Comparison of ENCODE assay signal across 9 cellular contexts in genomic region chr2:228318218-228318617, GRCh38.
A peak's percentile ranks its signal among the peaks of the same experiment; 100 is the strongest.
DNase-seq lines count a peak whose midpoint lies in the region; ATAC-seq, FAIRE-seq and TF ChIP-seq lines count a peak whose summit lies in the region.
"Had no signal": no experiment of that assay in that cellular context is flagged by ENCODE, and none has a peak within 500 bp of the region (broad histone marks: within the 10 kb centered on the region; RNA-seq: fewer than 3 reads in every experiment).

No MANE protein-coding gene starts in this region.

- intact Hi-C loops in left cardiac atrium (cut with DNase I) (loop anchor here in 1 of 2 donors (5.0 to 10.0 kb wide), 2 partner anchors 133 to 334 kb away; partner anchors contain the start of gene SPHKAP), posterior cingulate gyrus (cut with DNase I) (no loop called here)

- no peak for TF ChIP-seq POLR2A in H54 (IDR thresholded peaks at IDR 0.05; ENCODE audit: low read depth, low read length)

- ATAC-seq in left cardiac atrium (peak; percentile 73 to 79), HG03460 (IDR thresholded peaks at IDR 0.05; ENCODE audit: unreplicated experiment) (no peak)

- DNase-seq in AG09319 (ENCODE audit: extremely low read depth, low read depth): no peak
- DNase-seq in H54 (ENCODE audit: insufficient read length, low spot score): peak; percentile 8
- peak; percentile 3 for DNase-seq in OCI-M1 (lab: John Stamatoyannopoulos, UW)
- DNase-seq in left cardiac atrium: no peak
- DNase-seq in posterior cingulate gyrus: no peak
- no peak for DNase-seq in activated CD8-positive, alpha-beta memory T cell treated with anti-CD3 and anti-CD28 coated beads, Interleukin-2, amount 50 U/mL, for 4 hours
- no peak for DNase-seq in GM19238 (ENCODE audit: insufficient read length, low spot score)
- DNase-seq: activated naive CD8-positive, alpha-beta T cell treated with anti-CD3 and anti-CD28 coated beads, Interleukin-2, amount 10 ng/mL, durations not matched to agents 7 days and 5 days had no signal

- no peak for FAIRE-seq in H54 (lab: Jason Lieb, UNC)

- peak; percentile 36 for TF ChIP-seq CTCF in AG09319 (IDR thresholded peaks at IDR 0.05; ENCODE audit: low read depth, low read length)

Comparison
In these comparisons a context has a peak if more than half of its experiments do, and no peak if none do; other contexts are left out.
1. DNase-seq: peak in H54 (single experiment) and OCI-M1 (single experiment); none in AG09319 (single experiment), left cardiac atrium (single experiment), posterior cingulate gyrus (0 of 10), activated CD8-positive, alpha-beta memory T cell treated with anti-CD3 and anti-CD28 coated beads, Interleukin-2, amount 50 U/mL, for 4 hours (single experiment) and GM19238 (single experiment).